ENCODE assay signal across 22 cellular contexts in genomic region chr7:118369987-118370386, GRCh38.
"Had no signal": no experiment of that assay in that cellular context is flagged by ENCODE, and none has a peak within 500 bp of the region (broad histone marks: within the 10 kb centered on the region; RNA-seq: fewer than 3 reads in every experiment).

No MANE protein-coding gene starts in this region.

- H3K4me3 ChIP-seq: esophagus muscularis mucosa, gastrocnemius medialis, heart right ventricle, psoas muscle, right lobe of liver, testis, tibial nerve had no signal

- H3K9me3 ChIP-seq: esophagus muscularis mucosa, gastrocnemius medialis, heart right ventricle, psoas muscle, right lobe of liver, testis, tibial nerve had no signal

- H3K4me1 Mint-ChIP-seq: stimulated activated effector memory CD8-positive, alpha-beta T cell treated with anti-CD3 and anti-CD28 coated beads, Interleukin-12 subunit alpha, Interleukin-12 subunit beta, amount 100 ng/mL, for 72 hours had no signal

- ATAC-seq: effector memory CD8-positive, alpha-beta T cell; gastrocnemius medialis; heart right ventricle; left lobe of liver; naive thymus-derived CD4-positive, alpha-beta T cell; psoas muscle; right lobe of liver; stimulated activated effector memory CD8-positive, alpha-beta T cell treated with anti-CD3 and anti-CD28 coated beads, Interleukin-12 subunit alpha, Interleukin-12 subunit beta, amount 100 ng/mL, for 72 hours had no signal

- H3K4me1 ChIP-seq: esophagus muscularis mucosa, gastrocnemius medialis, heart right ventricle, parathyroid adenoma, psoas muscle, right lobe of liver, testis, tibial nerve had no signal

- H3K9me3 Mint-ChIP-seq: dendritic cell treated with granulocyte-macrophage colony-stimulating factor and Interleukin-4, amounts not matched to agents 40 ng/mL and 50 ng/mL, for 4 days; effector memory CD8-positive, alpha-beta T cell; nephron progenitor cell; stimulated activated effector memory CD8-positive, alpha-beta T cell treated with anti-CD3 and anti-CD28 coated beads, Interleukin-12 subunit alpha, Interleukin-12 subunit beta, amount 100 ng/mL, for 72 hours; stimulated activated naive CD8-positive, alpha-beta T cell treated with anti-CD3 and anti-CD28 coated beads, Interleukin-15, Interleukin-2, amounts not matched to agents 100 ng/mL and 50 ng/mL, for 24 hours had no signal

- H3K27me3 ChIP-seq: esophagus muscularis mucosa, gastrocnemius medialis, heart right ventricle, right lobe of liver, testis, tibial nerve had no signal

- DNase-seq: effector memory CD8-positive, alpha-beta T cell; gastrocnemius medialis; heart right ventricle; hypothalamus; islet precursor cell; mammary epithelial cell; naive thymus-derived CD4-positive, alpha-beta T cell; nephron progenitor cell; psoas muscle; retina; right lobe of liver; stimulated activated CD4-positive, alpha-beta T cell treated with anti-CD3 and anti-CD28 coated beads, Interleukin-4, amount 100 ng/mL, for 1 hour; stimulated activated CD8-positive, alpha-beta memory T cell treated with anti-CD3 and anti-CD28 coated beads, Interleukin-4, amount 100 ng/mL, for 48 hours; testis had no signal

- H3K36me3 ChIP-seq: esophagus muscularis mucosa, gastrocnemius medialis, heart right ventricle, right lobe of liver, tibial nerve had no signal

- H3K4me3 Mint-ChIP-seq: dendritic cell treated with granulocyte-macrophage colony-stimulating factor and Interleukin-4, amounts not matched to agents 40 ng/mL and 50 ng/mL, for 4 days; effector memory CD8-positive, alpha-beta T cell; naive thymus-derived CD4-positive, alpha-beta T cell; nephron progenitor cell; stimulated activated effector memory CD8-positive, alpha-beta T cell treated with anti-CD3 and anti-CD28 coated beads, Interleukin-12 subunit alpha, Interleukin-12 subunit beta, amount 100 ng/mL, for 72 hours; stimulated activated naive CD8-positive, alpha-beta T cell treated with anti-CD3 and anti-CD28 coated beads, Interleukin-15, Interleukin-2, amounts not matched to agents 100 ng/mL and 50 ng/mL, for 24 hours had no signal

- H3K79me2 ChIP-seq: parathyroid adenoma had no signal

- H3K27ac Mint-ChIP-seq: dendritic cell treated with granulocyte-macrophage colony-stimulating factor and Interleukin-4, amounts not matched to agents 40 ng/mL and 50 ng/mL, for 4 days; effector memory CD8-positive, alpha-beta T cell; naive thymus-derived CD4-positive, alpha-beta T cell; nephron progenitor cell; stimulated activated effector memory CD8-positive, alpha-beta T cell treated with anti-CD3 and anti-CD28 coated beads, Interleukin-12 subunit alpha, Interleukin-12 subunit beta, amount 100 ng/mL, for 72 hours; stimulated activated naive CD8-positive, alpha-beta T cell treated with anti-CD3 and anti-CD28 coated beads, Interleukin-15, Interleukin-2, amounts not matched to agents 100 ng/mL and 50 ng/mL, for 24 hours had no signal

- H2AFZ ChIP-seq: parathyroid adenoma had no signal

- H3K27me3 Mint-ChIP-seq: effector memory CD8-positive, alpha-beta T cell; stimulated activated naive CD8-positive, alpha-beta T cell treated with anti-CD3 and anti-CD28 coated beads, Interleukin-15, Interleukin-2, amounts not matched to agents 100 ng/mL and 50 ng/mL, for 24 hours had no signal

- H3K9ac ChIP-seq: parathyroid adenoma had no signal

- H3K27ac ChIP-seq: epithelial cell of prostate, esophagus muscularis mucosa, gastrocnemius medialis, heart right ventricle, parathyroid adenoma, psoas muscle, right lobe of liver, testis, tibial nerve had no signal
